Comparison of ENCODE assay signal across 8 cellular contexts in the genomic region with DNA sequence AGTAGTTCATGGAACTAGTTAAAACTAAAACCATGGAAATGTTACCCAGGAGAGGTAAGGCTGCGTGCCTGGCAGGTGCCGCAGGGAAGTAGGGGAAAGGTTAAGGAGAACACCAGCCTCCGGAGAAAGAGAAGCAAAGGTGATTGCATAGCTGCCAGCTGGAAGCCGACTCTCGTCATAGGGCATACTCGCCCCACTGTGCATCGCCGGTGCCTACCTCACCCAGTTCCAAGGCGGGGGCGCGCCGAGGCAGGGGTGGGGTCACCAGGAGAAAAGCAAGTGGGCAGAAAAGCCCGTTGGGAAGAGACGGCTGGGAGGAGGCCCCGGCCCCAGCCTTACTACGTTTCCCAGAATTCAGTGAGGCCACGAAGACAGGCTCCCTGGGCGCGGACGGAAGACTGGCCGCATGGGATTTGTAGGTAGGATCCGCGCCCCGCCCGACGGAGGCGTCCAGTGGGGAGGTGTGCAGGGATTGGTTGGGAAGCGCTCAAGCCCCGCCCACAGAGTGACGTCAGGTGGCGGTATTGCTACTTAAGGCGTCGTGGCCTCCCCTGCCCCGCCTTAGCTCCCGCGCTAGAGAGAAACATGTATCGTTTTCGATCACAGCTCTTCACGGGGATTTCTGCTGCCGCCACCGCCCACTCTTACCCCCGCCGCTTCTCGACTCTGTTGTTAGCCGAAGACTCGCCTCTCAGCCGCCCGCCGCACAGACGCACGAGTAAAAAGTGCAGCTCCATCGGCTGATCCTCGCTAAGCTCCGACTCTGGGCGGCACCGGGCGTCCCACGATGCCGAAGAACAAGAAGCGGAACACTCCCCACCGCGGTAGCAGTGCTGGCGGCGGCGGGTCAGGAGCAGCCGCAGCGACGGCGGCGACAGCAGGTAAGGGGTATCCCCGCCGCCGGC. TPM values are rescaled to one million over a fixed set of nuclear protein-coding genes. Genes with fewer than 3 reads are reported as not detected.
DNase-seq lines count a peak whose midpoint lies in the region; ATAC-seq and TF ChIP-seq lines count a peak whose summit lies in the region.

IFRD1 (plus strand) TSS at position 559 of the 905 bp plus-strand sequence; CDS start at position 788, 229 bp downstream.

- H3K9me3 ChIP-seq in ovary, result no peaks in the 10 kb centered on the region
- H3K9me3 ChIP-seq in thyroid gland, result no peaks in the 10 kb centered on the region

- H3K36me3 ChIP-seq in ovary (no peaks in the 10 kb centered on the region), thyroid gland (no peaks in the 10 kb centered on the region)

- H3K4me1 ChIP-seq in ovary (ENCODE audit: insufficient read depth) (peaks cover 5% of the 10 kb centered on the region), thyroid gland (peaks cover 20 to 28% of the 10 kb centered on the region in 2 donors)

- H3K27ac ChIP-seq in ovary (peak within 1 kb of the TSS; percentile 99), thyroid gland (peak within 1 kb of the TSS; percentile 98 to 100 (median 100))

- TF ChIP-seq EP300 in ovary (IDR thresholded peaks at IDR 0.05), result no peak

- 0 to 1% (median 0%) methylated on average over 67 to 73 of the region's 73 CpGs for WGBS in ovary, 3 donors
- WGBS in thyroid gland, 2 donors, result 0 to 1% methylated on average over 23 to 39 of the region's 73 CpGs

- ATAC-seq in HG02759 (IDR thresholded peaks at IDR 0.05; ENCODE audit: unreplicated experiment), result peak; percentile 78

- DNase-seq in GM12864 (ENCODE audit: low read depth) (peak; percentile 93), NCI-H1417 (lab: John Stamatoyannopoulos, UW) (peak; percentile 99 to 100 (median 99)), SW 1271 (lab: John Stamatoyannopoulos, UW) (peak; percentile 94 to 96), head of caudate nucleus (peak; percentile 98 to 100 (median 100)), ovary (peak; percentile 98 to 100 (median 99)), thyroid gland (peak; percentile 99 to 100)
- DNase-seq in activated naive CD8-positive, alpha-beta T cell treated with anti-CD3 and anti-CD28 coated beads, Interleukin-2, amount 50 U/mL, for 16 hours (ENCODE audit: low read depth, low spot score), result peak; percentile 96

- TF ChIP-seq POLR2A in ovary (IDR thresholded peaks at IDR 0.05), result peak; percentile 100
- TF ChIP-seq POLR2A in thyroid gland (IDR thresholded peaks at IDR 0.05), result peak; percentile 94 to 96

- no peak for TF ChIP-seq CTCF in GM12864 (IDR thresholded peaks at IDR 0.05; ENCODE audit: low read depth, low read length, missing control alignments)
- TF ChIP-seq CTCF in ovary (IDR thresholded peaks at IDR 0.05), result no peak
- TF ChIP-seq CTCF in thyroid gland (IDR thresholded peaks at IDR 0.05), result no peak

- intact Hi-C loops in head of caudate nucleus (cut with DNase I), result no loop called here
- intact Hi-C loops in ovary (cut with DNase I), result loop anchor here in 1 of 4 donors (5.0 kb wide), 1 partner anchor 243 kb away; the partner anchor contains the start of genes DOCK4 and ZNF277
- intact Hi-C loops in thyroid gland (cut with DNase I), result loop anchor here (10.0 kb wide), 1 partner anchor 245 kb away; the partner anchor contains the start of genes DOCK4 and ZNF277

- H3K4me3 ChIP-seq in GM12864 (ENCODE audit: low read depth, low read length) (peak within 1 kb of the TSS; percentile 93), ovary (peak within 1 kb of the TSS; percentile 98), thyroid gland (replicated peaks in 1 of 3) (peak within 1 kb of the TSS; percentile 94 to 99 (median 99))

- H3K27me3 ChIP-seq in ovary, result no peaks in the 10 kb centered on the region
- no peaks in the 10 kb centered on the region for H3K27me3 ChIP-seq in thyroid gland

RNA-seq across cellular contexts. Expression of gene IFRD1, which starts in this region (rescaled TPM):
- total RNA-seq in ovary, result 10 to 100 TPM; 35.1 to 75.1 (median 58.1) TPM
- 10 to 100 TPM; 21.2 to 29.3 TPM for polyA plus RNA-seq in ovary
- total RNA-seq in thyroid gland, result 10 to 100 TPM; 34.5 to 84.8 (median 57.1) TPM

Comparison
In these comparisons a context has a peak if more than half of its experiments do, and no peak if none do; other contexts are left out.
1. Peak in every context shown above with its lines: DNase-seq, ATAC-seq, H3K4me3 ChIP-seq and H3K27ac ChIP-seq.